In the genomic region with DNA sequence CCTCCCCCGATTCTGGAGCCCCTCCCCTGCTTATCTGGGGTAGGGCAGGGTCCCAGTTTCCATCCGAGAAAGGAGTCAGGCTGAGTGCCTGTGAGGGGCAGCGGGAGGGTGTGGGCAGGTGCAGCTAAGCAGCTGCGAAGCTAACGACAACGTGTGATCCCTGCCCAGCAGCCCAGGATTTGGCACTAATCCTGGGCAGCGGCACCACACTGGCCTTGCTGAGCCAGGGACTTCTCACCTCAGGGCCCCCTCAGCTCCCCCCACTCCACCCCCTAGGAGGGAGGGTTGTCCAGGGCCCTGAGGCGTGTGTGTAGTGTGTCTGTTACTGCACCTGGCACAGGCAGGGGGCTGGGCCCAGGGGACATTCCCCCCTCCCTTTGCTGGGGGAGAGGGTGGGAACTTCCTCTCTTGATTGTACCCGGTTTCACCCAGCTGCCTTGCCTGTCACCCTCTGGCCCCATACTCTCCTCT, we compare ENCODE assay signal across 8 cellular contexts. TPM values are rescaled to one million over a fixed set of nuclear protein-coding genes. Genes with fewer than 3 reads are reported as not detected.
DNase-seq lines count a peak whose midpoint lies in the region; ATAC-seq and TF ChIP-seq lines count a peak whose summit lies in the region.

No MANE protein-coding gene starts in this region.

- H3K4me1 ChIP-seq in DOHH2 (ENCODE audit: control insufficient read depth, low read length) (peaks cover 36% of the 10 kb centered on the region), left ventricle myocardium inferior (peaks cover 34% of the 10 kb centered on the region), upper lobe of right lung (peaks cover 25% of the 10 kb centered on the region)

- no peaks in the 10 kb centered on the region for H3K9me3 ChIP-seq in DOHH2 (ENCODE audit: control insufficient read depth, insufficient read depth, low read length)
- H3K9me3 ChIP-seq in left ventricle myocardium inferior (replicated peaks), result no peaks in the 10 kb centered on the region
- no peaks in the 10 kb centered on the region for H3K9me3 ChIP-seq in upper lobe of right lung

- H3K79me2 ChIP-seq in DOHH2 (ENCODE audit: control insufficient read depth, low read length), result peaks cover 4% of the 10 kb centered on the region; the same call in 1 of the 2 replicates

- H3K27ac ChIP-seq in DOHH2 (ENCODE audit: low read depth, low read length), result peak overlapping the region; percentile 1
- H3K27ac ChIP-seq in left ventricle myocardium inferior (replicated peaks), result peak overlapping the region; percentile 80
- H3K27ac ChIP-seq in upper lobe of right lung, result peak overlapping the region; percentile 83

- H3K36me3 ChIP-seq in DOHH2 (ENCODE audit: control insufficient read depth, low read length), result peaks cover 24% of the 10 kb centered on the region
- peaks cover 22% of the 10 kb centered on the region for H3K36me3 ChIP-seq in left ventricle myocardium inferior
- peaks cover 17% of the 10 kb centered on the region for H3K36me3 ChIP-seq in upper lobe of right lung

- no peaks in the 10 kb centered on the region for H3K9me3 Mint-ChIP-seq in HFFc6

- H3K27me3 ChIP-seq in DOHH2 (ENCODE audit: control insufficient read depth, low read length) (no peaks in the 10 kb centered on the region), left ventricle myocardium inferior (ENCODE audit: low read depth) (peaks cover 20% of the 10 kb centered on the region), upper lobe of right lung (no peaks in the 10 kb centered on the region)

- no peak for TF ChIP-seq CTCF in DOHH2 (IDR thresholded peaks at IDR 0.05; ENCODE audit: low read depth, low read length, poor library complexity, severe bottlenecking)
- no peak for TF ChIP-seq CTCF in HFFc6 (IDR thresholded peaks at IDR 0.05)
- TF ChIP-seq CTCF in left ventricle myocardium inferior (IDR thresholded peaks at IDR 0.05; ENCODE audit: borderline replicate concordance), result no peak
- no peak for TF ChIP-seq CTCF in upper lobe of right lung (IDR thresholded peaks at IDR 0.05)

- H3K4me3 Mint-ChIP-seq in HFFc6, result peak overlapping the region; percentile 67

- H3K4me1 Mint-ChIP-seq in HFFc6 (ENCODE audit: low read depth), result peaks cover 37% of the 10 kb centered on the region

- intact Hi-C loops in left ventricle myocardium inferior (cut with micrococcal nuclease) (loop anchor here (5.0 kb wide), 1 partner anchor 54 kb away; no protein-coding TSS in a partner anchor), upper lobe of right lung (cut with DNase I) (no loop called here)

- 0 out of 2 replicates have a peak, but pooled peaks cover 5% of the 10 kb centered on the region for H4K20me1 ChIP-seq in DOHH2 (ENCODE audit: control insufficient read depth, insufficient read depth, low read depth, low read length)

- H3F3A ChIP-seq in DOHH2 (ENCODE audit: control insufficient read depth, insufficient read depth), result no peaks in the 10 kb centered on the region

- H3K4me3 ChIP-seq in DOHH2 (ENCODE audit: low read length) (0 out of 2 replicates have a peak overlapping the region, but pooled peaks have one; percentile 32), left ventricle myocardium inferior (peak overlapping the region; percentile 33), upper lobe of right lung (peak overlapping the region; percentile 48)

- peaks cover 8% of the 10 kb centered on the region for H3K36me3 Mint-ChIP-seq in HFFc6 (ENCODE audit: low read depth)

- no peak for ATAC-seq in upper lobe of right lung

- H3K9me2 ChIP-seq in DOHH2 (replicated peaks; ENCODE audit: control insufficient read depth, low read length), result no peaks in the 10 kb centered on the region

- H3K27me3 Mint-ChIP-seq in HFFc6 (ENCODE audit: insufficient read depth), result peaks cover 4% of the 10 kb centered on the region

- DNase-seq in HFFc6 (no peak), NCI-H2171 (lab: John Stamatoyannopoulos, UW) (peak; percentile 28), left ventricle myocardium inferior (no peak), upper lobe of right lung (peak; percentile 58), NCI-H2227 treated with DMSO at 0.1 percent for 48 hours (lab: John Stamatoyannopoulos, UW) (no peak)
- no peak for DNase-seq in NK-92 treated with Interleukin-12 subunit alpha and Interleukin-12 subunit beta, amount 100 ng/mL, for 24 hours (lab: John Stamatoyannopoulos, UW)
- DNase-seq in stimulated activated CD8-positive, alpha-beta memory T cell treated with anti-CD3 and anti-CD28 coated beads, Interleukin-4, amount 100 ng/mL, for 48 hours, result no peak

- peak overlapping the region; percentile 68 for H3K4me2 ChIP-seq in DOHH2 (ENCODE audit: low read length)

- peak overlapping the region; percentile 86 for H3K27ac Mint-ChIP-seq in HFFc6

RNA-seq across cellular contexts. Expression of gene SMIM41, which starts 1.8 kb away (rescaled TPM):
- total RNA-seq in HFFc6 (2021; fragmentation: NEBNext Ultra II Directional; extraction: Animal tissue kit (Norgen Biotek cat#: 25700)), result not detected
- total RNA-seq in left ventricle myocardium inferior, result 0.30 TPM
- 6.1 TPM for total RNA-seq in upper lobe of right lung

RNA-seq across cellular contexts. Expression of gene ATG101, which starts 11.5 kb away (rescaled TPM):
- total RNA-seq in HFFc6 (2021; fragmentation: NEBNext Ultra II Directional; extraction: Animal tissue kit (Norgen Biotek cat#: 25700)), result 10 to 100 TPM; 62.1 to 73.6 (median 66.6) TPM
- total RNA-seq in left ventricle myocardium inferior (23.8 TPM), upper lobe of right lung (37.3 TPM)

RNA-seq across cellular contexts. Expression of gene NR4A1, which starts 30.1 kb away (rescaled TPM):
- total RNA-seq in HFFc6 (2021; fragmentation: NEBNext Ultra II Directional; extraction: Animal tissue kit (Norgen Biotek cat#: 25700)), result 10 to 100 TPM; 10.3 to 46.6 (median 43.6) TPM
- total RNA-seq in left ventricle myocardium inferior (55.5 TPM), upper lobe of right lung (67.0 TPM)

Comparison
In these comparisons a context has a peak if more than half of its experiments do, and no peak if none do; other contexts are left out.
1. H3K27ac ChIP-seq: peak in every context shown above with its lines; median percentile 83 in upper lobe of right lung; 80 in left ventricle myocardium inferior; 1 in DOHH2.
2. DNase-seq: peak in NCI-H2171 (single experiment) and upper lobe of right lung (single experiment); none in HFFc6 (single experiment), left ventricle myocardium inferior (single experiment), NCI-H2227 treated with DMSO at 0.1 percent for 48 hours (single experiment), NK-92 treated with Interleukin-12 subunit alpha and Interleukin-12 subunit beta, amount 100 ng/mL, for 24 hours (single experiment) and stimulated activated CD8-positive, alpha-beta memory T cell treated with anti-CD3 and anti-CD28 coated beads, Interleukin-4, amount 100 ng/mL, for 48 hours (single experiment).
3. Peak in every context shown above with its lines, with median percentiles within 50 percentile points of each other: H3K4me3 ChIP-seq.